8 cellular contexts compared by ENCODE assay signal in genomic region chr10:11242443-11243386, GRCh38.
DNase-seq lines count a peak whose midpoint lies in the region; ATAC-seq and TF ChIP-seq lines count a peak whose summit lies in the region.

No MANE protein-coding gene starts in this region.

- H3K36me3 ChIP-seq in mesenchymal stem cell (ENCODE audit: control insufficient read depth in 1 of 2, insufficient read depth in 2 of 2, low read depth in 1 of 2, low read length in 2 of 2) (peaks cover 8 to 9% of the 10 kb centered on the region in 2 experiments), BE2C (no peaks in the 10 kb centered on the region)

- no peak overlapping the region for H2AK5ac ChIP-seq in mesenchymal stem cell (ENCODE audit: low read length, severe bottlenecking)

- CTCF ChIA-PET in activated CD8-positive, alpha-beta T cell treated with anti-CD3 and anti-CD28 coated beads, Interleukin-2, amount 10 ng/mL, durations not matched to agents 7 days and 5 days (lab: Charles Lee): interaction anchor here (0.6 to 1.2 kb wide), 6 partner anchors 9 to 515 kb away, joined by 3 read pairs; no protein-coding TSS in a partner anchor

- H3K23ac ChIP-seq in mesenchymal stem cell (ENCODE audit: low read length in 2 of 2): no peak overlapping the region

- no peak overlapping the region for H4K8ac ChIP-seq in mesenchymal stem cell (ENCODE audit: low read length)

- H3K4me1 Mint-ChIP-seq in activated CD8-positive, alpha-beta T cell treated with anti-CD3 and anti-CD28 coated beads, Interleukin-2, amount 10 ng/mL, durations not matched to agents 7 days and 5 days (ENCODE audit: low read depth): peaks cover 49% of the 10 kb centered on the region

- no peak overlapping the region for H2BK12ac ChIP-seq in mesenchymal stem cell (ENCODE audit: low read length in 2 of 2)

- no peaks in the 10 kb centered on the region for H3K27me3 Mint-ChIP-seq in activated CD8-positive, alpha-beta T cell treated with anti-CD3 and anti-CD28 coated beads, Interleukin-2, amount 10 ng/mL, durations not matched to agents 7 days and 5 days (ENCODE audit: low read depth)

- H2BK15ac ChIP-seq in mesenchymal stem cell (ENCODE audit: low read depth, poor library complexity, severe bottlenecking): no peak overlapping the region

- H3K27ac ChIP-seq in mesenchymal stem cell (ENCODE audit: low read length, poor library complexity, severe bottlenecking): no peak overlapping the region

- H2BK5ac ChIP-seq in mesenchymal stem cell (ENCODE audit: low read depth, low read length, poor library complexity, severe bottlenecking): no peak overlapping the region

- no peak overlapping the region for H3K4me2 ChIP-seq in mesenchymal stem cell (ENCODE audit: low read length, poor library complexity, severe bottlenecking)

- no peak overlapping the region for H3K18ac ChIP-seq in mesenchymal stem cell (ENCODE audit: low read depth in 1 of 2, low read length in 2 of 2)

- H3K27ac Mint-ChIP-seq in activated CD8-positive, alpha-beta T cell treated with anti-CD3 and anti-CD28 coated beads, Interleukin-2, amount 10 ng/mL, durations not matched to agents 7 days and 5 days: peak overlapping the region; percentile 78

- no peak overlapping the region for H3K4ac ChIP-seq in mesenchymal stem cell (ENCODE audit: low read depth in 1 of 2, low read length in 2 of 2)

- no peak overlapping the region for H2BK120ac ChIP-seq in mesenchymal stem cell (ENCODE audit: low read depth, low read length)

- H3K4me3 ChIP-seq in mesenchymal stem cell (ENCODE audit: insufficient read depth in 1 of 2, low read depth in 1 of 2, low read length in 2 of 2): no peak overlapping the region
- H3K4me3 ChIP-seq in BE2C (ENCODE audit: low read depth, low read length): no peak overlapping the region

- no peak overlapping the region for H2AFZ ChIP-seq in mesenchymal stem cell (ENCODE audit: low read depth, low read length)

- no peak overlapping the region for H4K91ac ChIP-seq in mesenchymal stem cell (ENCODE audit: low read length)

- H3K4me1 ChIP-seq in mesenchymal stem cell (ENCODE audit: control insufficient read depth, insufficient read depth, low read depth, low read length) (peaks cover 10% of the 10 kb centered on the region), BE2C (no peaks in the 10 kb centered on the region)

- DNase-seq in DMS79 treated with DMSO at 0.1 percent for 48 hours (lab: John Stamatoyannopoulos, UW) (peak; percentile 58), mesenchymal stem cell (peak; percentile 10), AG20443 (ENCODE audit: low spot score) (no peak), amniotic stem cell (lab: John Stamatoyannopoulos, UW) (no peak), BE2C (no peak)
- DNase-seq in activated CD8-positive, alpha-beta T cell treated with anti-CD3 and anti-CD28 coated beads, Interleukin-2, amount 10 ng/mL, durations not matched to agents 7 days and 5 days: no peak

- H3K27me3 ChIP-seq in mesenchymal stem cell (ENCODE audit: control insufficient read depth in 1 of 2, insufficient read depth in 1 of 2, low read length in 2 of 2) (no peaks in the 10 kb centered on the region), BE2C (no peaks in the 10 kb centered on the region)

- H3K9ac ChIP-seq in mesenchymal stem cell (ENCODE audit: low read length): no peak overlapping the region

- H3K36me3 Mint-ChIP-seq in activated CD8-positive, alpha-beta T cell treated with anti-CD3 and anti-CD28 coated beads, Interleukin-2, amount 10 ng/mL, durations not matched to agents 7 days and 5 days (ENCODE audit: low read depth): peaks cover 47% of the 10 kb centered on the region

- TF ChIP-seq CTCF in BE2C (IDR thresholded peaks at IDR 0.05; ENCODE audit: low read depth, low read length): no peak

- ATAC-seq in GM19043 (IDR thresholded peaks at IDR 0.05; ENCODE audit: low read depth, unreplicated experiment) (peak; percentile 37), HG03095 (IDR thresholded peaks at IDR 0.05; ENCODE audit: unreplicated experiment) (peak; percentile 43)
- ATAC-seq in activated CD8-positive, alpha-beta T cell treated with anti-CD3 and anti-CD28 coated beads, Interleukin-2, amount 10 ng/mL, durations not matched to agents 7 days and 5 days: peak; percentile 27

- H3K14ac ChIP-seq in mesenchymal stem cell (ENCODE audit: low read length in 2 of 2): peak overlapping the region in 1 of 2 experiments; percentile 1

- H3K9me3 Mint-ChIP-seq in activated CD8-positive, alpha-beta T cell treated with anti-CD3 and anti-CD28 coated beads, Interleukin-2, amount 10 ng/mL, durations not matched to agents 7 days and 5 days (ENCODE audit: insufficient read depth): no peaks in the 10 kb centered on the region

- H3K9me3 ChIP-seq in mesenchymal stem cell (ENCODE audit: control insufficient read depth, low read length) (no peaks in the 10 kb centered on the region), BE2C (no peaks in the 10 kb centered on the region)

- H3K4me3 Mint-ChIP-seq in activated CD8-positive, alpha-beta T cell treated with anti-CD3 and anti-CD28 coated beads, Interleukin-2, amount 10 ng/mL, durations not matched to agents 7 days and 5 days: no peak overlapping the region

- POLR2A ChIA-PET in activated CD8-positive, alpha-beta T cell treated with anti-CD3 and anti-CD28 coated beads, Interleukin-2, amount 10 ng/mL, durations not matched to agents 7 days and 5 days (lab: Charles Lee): interaction anchor here (0.6 to 1.8 kb wide), 6 partner anchors 10 to 73 kb away, joined by 3 to 6 read pairs (median 3); no protein-coding TSS in a partner anchor

- peaks cover 8% of the 10 kb centered on the region for H3K79me1 ChIP-seq in mesenchymal stem cell (replicated peaks; ENCODE audit: low read length, poor library complexity, severe bottlenecking)

- 90% methylated on average over 23 of the region's 25 CpGs for WGBS in mesenchymal stem cell

Comparison
In these comparisons a context has a peak if more than half of its experiments do, and no peak if none do; other contexts are left out.
1. DNase-seq: peak in DMS79 treated with DMSO at 0.1 percent for 48 hours (single experiment) and mesenchymal stem cell (single experiment); none in activated CD8-positive, alpha-beta T cell treated with anti-CD3 and anti-CD28 coated beads, Interleukin-2, amount 10 ng/mL, durations not matched to agents 7 days and 5 days (single experiment), AG20443 (single experiment), amniotic stem cell (single experiment) and BE2C (single experiment).
2. Peak in every context shown above with its lines, with median percentiles within 50 percentile points of each other: ATAC-seq.